ENCODE assay signal across 7 cellular contexts in genomic region chr18:32349728-32350395, GRCh38.
DNase-seq lines count a peak whose midpoint lies in the region; ATAC-seq and TF ChIP-seq lines count a peak whose summit lies in the region.

No MANE protein-coding gene starts in this region.

- no peak for TF ChIP-seq POLR2A in transverse colon (IDR thresholded peaks at IDR 0.05)

- H3K36me3 Mint-ChIP-seq in activated T-cell treated with anti-CD3 and anti-CD28 coated beads, Interleukin-2, amount 50 U/mL, for 72 hours (ENCODE audit: insufficient read depth in 2 of 2): no peaks in the 10 kb centered on the region

- no peaks in the 10 kb centered on the region for H3K9me3 ChIP-seq in transverse colon

- TF ChIP-seq EP300 in Ishikawa (IDR thresholded peaks at IDR 0.05; ENCODE audit: borderline replicate concordance) (peak; percentile 82), transverse colon (IDR thresholded peaks at IDR 0.05; ENCODE audit: low read depth) (no peak)

- in situ Hi-C loops in transverse colon (cut with MboI; ENCODE audit: low pct_ligation_motif_present in 1 of 4, low pct_unique_long_range_greater_than_20kb in 1 of 4, low sequenced_read_pairs in 3 of 4): loop anchor here in 1 of 4 donors (25.0 kb wide), 1 partner anchor 112 kb away; the partner anchor contains the start of gene GAREM1

- intact Hi-C loops in left colon (cut with DNase I, micrococcal nuclease): no loop called here
- intact Hi-C loops in transverse colon (cut with DNase I; ENCODE audit: low total_unique reads): loop anchor here (5.0 kb wide), 1 partner anchor 38 kb away; no protein-coding TSS in a partner anchor

- H3K27me3 Mint-ChIP-seq in activated T-cell treated with anti-CD3 and anti-CD28 coated beads, Interleukin-2, amount 50 U/mL, for 72 hours (ENCODE audit: low read depth): no peaks in the 10 kb centered on the region

- peak; percentile 31; the same call in 1 of the 2 replicates for TF ChIP-seq RAD21 in Ishikawa (IDR thresholded peaks at IDR 0.05; ENCODE audit: low read depth)

- no peaks in the 10 kb centered on the region for H3K27me3 ChIP-seq in transverse colon

- TF ChIP-seq CTCF in transverse colon (IDR thresholded peaks at IDR 0.05): no peak

- no peak for ATAC-seq in left colon
- ATAC-seq in activated T-cell treated with anti-CD3 and anti-CD28 coated beads, Interleukin-2, amount 50 U/mL, for 72 hours (replicated peaks in 1 of 2): no peak

- H3K4me3 Mint-ChIP-seq in activated T-cell treated with anti-CD3 and anti-CD28 coated beads, Interleukin-2, amount 50 U/mL, for 72 hours: no peak overlapping the region

- H3K36me3 ChIP-seq in transverse colon: no peaks in the 10 kb centered on the region

- peak overlapping the region; percentile 47 to 76 (median 48) for H3K27ac ChIP-seq in transverse colon

- DNase-seq in brain pericyte (ENCODE audit: low read depth, low spot score) (peak; percentile 78), left colon (peak; percentile 34 to 55), transverse colon (peak; percentile 62), NCI-H526 treated with DMSO at 0.1 percent for 48 hours (lab: John Stamatoyannopoulos, UW) (no peak), NCI-H82 treated with DMSO at 0.1 percent for 48 hours (lab: John Stamatoyannopoulos, UW; ENCODE audit: unreplicated experiment) (no peak)
- no peak for DNase-seq in activated T-cell treated with anti-CD3 and anti-CD28 coated beads, Interleukin-2, amount 50 U/mL, for 72 hours

- no peak overlapping the region for H3K4me3 ChIP-seq in transverse colon

- peaks cover 0 to 41% (median 12%) of the 10 kb centered on the region in 4 donors for H3K4me1 ChIP-seq in transverse colon

- 39 to 40% methylated on average over 4 of the region's 4 CpGs for WGBS in transverse colon (ENCODE audit: low coverage in 1 of 2), 2 donors

- no peak overlapping the region for H3K27ac Mint-ChIP-seq in activated T-cell treated with anti-CD3 and anti-CD28 coated beads, Interleukin-2, amount 50 U/mL, for 72 hours

- H3K4me1 Mint-ChIP-seq in activated T-cell treated with anti-CD3 and anti-CD28 coated beads, Interleukin-2, amount 50 U/mL, for 72 hours (ENCODE audit: low read depth): no peaks in the 10 kb centered on the region

- no peaks in the 10 kb centered on the region for H3K9me3 Mint-ChIP-seq in activated T-cell treated with anti-CD3 and anti-CD28 coated beads, Interleukin-2, amount 50 U/mL, for 72 hours

TF ChIP-seq in Ishikawa, 13 proteins besides CTCF, POLR2A, EP300 and RAD21:
- TF ChIP-seq TCF12 (IDR thresholded peaks at IDR 0.05; ENCODE audit: low read depth): peak; percentile 82
- TF ChIP-seq FOXM1 (IDR thresholded peaks at IDR 0.05; ENCODE audit: borderline replicate concordance, low read depth): peak; percentile 67; the same call in 1 of the 2 replicates
- peak; percentile 30; the same call in 1 of the 2 replicates for TF ChIP-seq CEBPB (IDR thresholded peaks at IDR 0.05)
- no peak for TF ChIP-seq ZBTB7A (IDR thresholded peaks at IDR 0.05; ENCODE audit: low read depth)
- peak; percentile 99 for TF ChIP-seq TEAD4 (IDR thresholded peaks at IDR 0.05)
- peak; percentile 80 for TF ChIP-seq MAX (IDR thresholded peaks at IDR 0.05)
- TF ChIP-seq TAF1 (IDR thresholded peaks at IDR 0.05; ENCODE audit: low read depth): no peak
- no peak for TF ChIP-seq CREB1 (IDR thresholded peaks at IDR 0.05; ENCODE audit: low read depth)
- TF ChIP-seq YY1 (IDR thresholded peaks at IDR 0.05; ENCODE audit: low read depth): 0 out of 2 replicates have a peak, but pooled peaks have one; percentile 10
- TF ChIP-seq NFIC (IDR thresholded peaks at IDR 0.05): peak; percentile 97
- TF ChIP-seq, protein P1, sequence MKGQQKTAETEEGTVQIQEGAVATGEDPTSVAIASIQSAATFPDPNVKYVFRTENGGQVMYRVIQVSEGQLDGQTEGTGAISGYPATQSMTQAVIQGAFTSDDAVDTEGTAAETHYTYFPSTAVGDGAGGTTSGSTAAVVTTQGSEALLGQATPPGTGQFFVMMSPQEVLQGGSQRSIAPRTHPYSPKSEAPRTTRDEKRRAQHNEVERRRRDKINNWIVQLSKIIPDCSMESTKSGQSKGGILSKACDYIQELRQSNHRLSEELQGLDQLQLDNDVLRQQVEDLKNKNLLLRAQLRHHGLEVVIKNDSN (IDR thresholded peaks at IDR 0.05): no peak
- TF ChIP-seq EGR1 (IDR thresholded peaks at IDR 0.05): no peak
- TF ChIP-seq REST (IDR thresholded peaks at IDR 0.05; ENCODE audit: low read depth): no peak

Comparison
In these comparisons a context has a peak if more than half of its experiments do, and no peak if none do; other contexts are left out.
1. DNase-seq: peak in brain pericyte (single experiment), left colon (2 of 2) and transverse colon (single experiment); none in NCI-H526 treated with DMSO at 0.1 percent for 48 hours (single experiment), activated T-cell treated with anti-CD3 and anti-CD28 coated beads, Interleukin-2, amount 50 U/mL, for 72 hours (0 of 2) and NCI-H82 treated with DMSO at 0.1 percent for 48 hours (single experiment).